27 cellular contexts compared by ENCODE assay signal in genomic region chr7:66363655-66364054, GRCh38.
"Had no signal": no experiment of that assay in that cellular context is flagged by ENCODE, and none has a peak within 500 bp of the region (broad histone marks: within the 10 kb centered on the region; RNA-seq: fewer than 3 reads in every experiment).

No MANE protein-coding gene starts in this region.

- H3K4me3 ChIP-seq: colonic mucosa, esophagus squamous epithelium, gastrocnemius medialis, heart right ventricle, lower lobe of right lung had no signal

- DNase-seq: colonic mucosa; cortex of kidney; effector CD8-positive, alpha-beta T cell; effector memory CD8-positive, alpha-beta T cell; endodermal cell; erythroblast; esophagus squamous epithelium; foreskin fibroblast; foreskin melanocyte; gastrocnemius medialis; glutamatergic neuron; head of caudate nucleus; heart right ventricle; hippocampal formation; immature natural killer cell; islet precursor cell; kidney; kidney glomerular epithelial cell; left colon; left ventricle myocardium superior; lower lobe of right lung; mesenchymal stem cell; midbrain; naive thymus-derived CD4-positive, alpha-beta T cell had no signal

- H3K27me3 ChIP-seq: colonic mucosa, esophagus squamous epithelium, gastrocnemius medialis, heart right ventricle had no signal

- H3K9me3 ChIP-seq: colonic mucosa, esophagus squamous epithelium, gastrocnemius medialis, heart right ventricle, lower lobe of right lung had no signal

- ATAC-seq: effector memory CD8-positive, alpha-beta T cell; esophagus mucosa; gastrocnemius medialis; heart right ventricle; left colon; left lobe of liver; left ventricle myocardium superior; naive thymus-derived CD4-positive, alpha-beta T cell had no signal

- H3K27ac ChIP-seq: colonic mucosa, epithelial cell of prostate, esophagus squamous epithelium, gastrocnemius medialis, heart right ventricle, lower lobe of right lung had no signal

- H3K36me3 ChIP-seq: colonic mucosa, esophagus squamous epithelium, gastrocnemius medialis, lower lobe of right lung had no signal

- H3K4me1 ChIP-seq: colonic mucosa, gastrocnemius medialis, lower lobe of right lung had no signal
